In the genomic region with DNA sequence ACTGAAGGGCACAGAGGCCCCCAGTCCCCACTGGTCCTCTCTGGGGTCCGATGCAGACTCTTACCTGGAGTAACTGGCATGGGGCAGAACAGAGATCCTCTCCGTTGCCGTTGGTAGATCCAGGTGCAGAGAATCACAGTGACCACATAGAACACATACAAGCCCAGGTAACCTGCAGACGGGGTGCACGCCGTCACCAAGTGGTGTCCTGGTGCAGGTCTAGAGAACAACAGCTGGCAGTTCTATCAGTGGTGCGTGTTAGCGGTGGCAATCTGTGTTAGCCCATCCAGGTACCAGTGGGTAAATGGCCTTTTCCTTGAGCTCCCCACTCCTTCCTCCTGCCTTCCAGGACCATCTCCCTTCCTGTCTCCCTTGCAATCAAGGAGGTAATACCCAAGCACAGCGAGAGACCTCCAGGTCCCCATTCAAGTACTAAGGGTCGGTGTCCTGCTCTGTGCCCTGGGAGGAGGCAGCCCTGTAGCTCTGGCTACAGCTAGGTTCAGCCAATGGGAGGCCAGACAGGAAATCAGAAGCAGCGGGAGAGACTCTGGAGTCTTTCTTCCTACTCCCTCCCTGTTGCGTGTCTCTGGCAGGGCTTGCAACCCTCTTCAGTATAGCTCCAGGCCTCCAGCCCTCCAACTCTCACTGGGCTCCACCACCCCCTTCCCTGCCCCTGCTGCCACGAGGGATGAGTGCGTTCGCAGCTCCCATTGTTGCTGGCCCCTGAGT, we compare ENCODE assay signal across 22 cellular contexts. TPM values are rescaled to one million over a fixed set of nuclear protein-coding genes. Genes with fewer than 3 reads are reported as not detected.
DNase-seq lines count a peak whose midpoint lies in the region; ATAC-seq and TF ChIP-seq lines count a peak whose summit lies in the region.
"Had no signal": no experiment of that assay in that cellular context is flagged by ENCODE, and none has a peak within 500 bp of the region (broad histone marks: within the 10 kb centered on the region; RNA-seq: fewer than 3 reads in every experiment).

No MANE protein-coding gene starts in this region.

- no peak overlapping the region for H3K4me3 Mint-ChIP-seq in CD4-positive, alpha-beta T cell
- H3K4me3 Mint-ChIP-seq in WTC11 (no peak overlapping the region), endothelial cell (ENCODE audit: unreplicated experiment) (peak overlapping the region; percentile 67)
- H3K4me3 Mint-ChIP-seq in stimulated activated memory B cell treated with anti-CD40 and anti-IgM and Interleukin-4, amounts not matched to agents 10 μg/mL and 1 μg/mL and 100 μg/mL, for 72 hours: no peak overlapping the region
- no peak overlapping the region for H3K4me3 Mint-ChIP-seq in stimulated activated naive B cell treated with anti-CD40 and anti-IgM and Interleukin-4, amounts not matched to agents 10 μg/mL and 1 μg/mL and 100 μg/mL, for 72 hours
- H3K4me3 Mint-ChIP-seq: CD4-positive, alpha-beta memory T cell had no signal

- POLR2A ChIA-PET in CD4-positive, alpha-beta T cell (lab: Charles Lee): no interaction called here
- POLR2A ChIA-PET in WTC11 (lab: Charles Lee): no interaction called here

- CTCF ChIA-PET in CD4-positive, alpha-beta T cell (lab: Charles Lee): no interaction called here
- CTCF ChIA-PET in WTC11 (lab: Charles Lee): interaction anchor here (3.2 kb wide), 1 partner anchor 106 kb away, joined by 17 read pairs; no protein-coding TSS in a partner anchor

- no peak overlapping the region for H3K27ac ChIP-seq in CD4-positive, alpha-beta T cell (ENCODE audit: low read depth, low read length)
- H3K27ac ChIP-seq: A549, BLaER1, Peyer's patch, SJCRH30 had no signal

- no peaks in the 10 kb centered on the region for H3K9me3 Mint-ChIP-seq in CD4-positive, alpha-beta T cell
- H3K9me3 Mint-ChIP-seq in WTC11 (peaks cover 12% of the 10 kb centered on the region), endothelial cell (ENCODE audit: unreplicated experiment) (no peaks in the 10 kb centered on the region)
- peaks cover 5% of the 10 kb centered on the region for H3K9me3 Mint-ChIP-seq in stimulated activated memory B cell treated with anti-CD40 and anti-IgM and Interleukin-4, amounts not matched to agents 10 μg/mL and 1 μg/mL and 100 μg/mL, for 72 hours
- H3K9me3 Mint-ChIP-seq in stimulated activated naive B cell treated with anti-CD40 and anti-IgM and Interleukin-4, amounts not matched to agents 10 μg/mL and 1 μg/mL and 100 μg/mL, for 72 hours: peaks cover 0 to 2% of the 10 kb centered on the region in 2 donors
- H3K9me3 Mint-ChIP-seq: CD4-positive, alpha-beta memory T cell had no signal

- no peaks in the 10 kb centered on the region for H3K9me3 ChIP-seq in CD4-positive, alpha-beta T cell (ENCODE audit: control insufficient read depth, low read length)
- H3K9me3 ChIP-seq: Peyer's patch, SJCRH30 had no signal

- no peak for ATAC-seq in CD4-positive, alpha-beta T cell (ENCODE audit: poor library complexity)
- ATAC-seq in WTC11: peak; percentile 63
- ATAC-seq in stimulated activated memory B cell treated with anti-CD40 and anti-IgM and Interleukin-4, amounts not matched to agents 10 μg/mL and 1 μg/mL and 100 μg/mL, for 72 hours: no peak
- no peak for ATAC-seq in stimulated activated naive B cell treated with anti-CD40 and anti-IgM and Interleukin-4, amounts not matched to agents 10 μg/mL and 1 μg/mL and 100 μg/mL, for 72 hours (replicated peaks)
- ATAC-seq: A549, HepG2 had no signal

- peaks cover 92% of the 10 kb centered on the region for H3K36me3 Mint-ChIP-seq in CD4-positive, alpha-beta T cell (ENCODE audit: low read depth)
- H3K36me3 Mint-ChIP-seq in WTC11: peaks cover 20% of the 10 kb centered on the region
- H3K36me3 Mint-ChIP-seq in endothelial cell (ENCODE audit: low read depth, unreplicated experiment): peaks cover 38% of the 10 kb centered on the region
- H3K36me3 Mint-ChIP-seq in stimulated activated memory B cell treated with anti-CD40 and anti-IgM and Interleukin-4, amounts not matched to agents 10 μg/mL and 1 μg/mL and 100 μg/mL, for 72 hours: peaks cover 50% of the 10 kb centered on the region
- peaks cover 48 to 57% of the 10 kb centered on the region in 2 donors for H3K36me3 Mint-ChIP-seq in stimulated activated naive B cell treated with anti-CD40 and anti-IgM and Interleukin-4, amounts not matched to agents 10 μg/mL and 1 μg/mL and 100 μg/mL, for 72 hours

- DNase-seq in CD4-positive, alpha-beta T cell: no peak
- DNase-seq in ELF-1 (ENCODE audit: low read depth, low spot score) (peak; percentile 45), WTC11 (ENCODE audit: low spot score) (no peak), endothelial cell (ENCODE audit: low spot score) (no peak), AG08396 (ENCODE audit: low spot score) (no peak)
- DNase-seq in stimulated activated CD4-positive, alpha-beta T cell treated with anti-CD3 and anti-CD28 coated beads, Interleukin-12 subunit alpha, Interleukin-12 subunit beta, amount 100 ng/mL, for 4 hours: no peak
- DNase-seq in stimulated activated naive B cell treated with anti-CD40 and anti-IgM and Interleukin-4, amounts not matched to agents 10 μg/mL and 1 μg/mL and 100 μg/mL, for 72 hours: no peak
- DNase-seq: CD4-positive, alpha-beta memory T cell; DMS153; KG1; NCI-H1092; NCI-H1436; NCI-H1930; NCI-H2227 treated with DMSO at 0.1 percent for 48 hours; NCI-H510A; NCI-H748 treated with DMSO at 0.1 percent for 48 hours; Peyer's patch; SJCRH30 had no signal

- H3K4me1 Mint-ChIP-seq in CD4-positive, alpha-beta T cell (ENCODE audit: low read depth): peaks cover 9% of the 10 kb centered on the region
- H3K4me1 Mint-ChIP-seq in WTC11: no peaks in the 10 kb centered on the region
- peaks cover 4% of the 10 kb centered on the region for H3K4me1 Mint-ChIP-seq in endothelial cell (ENCODE audit: unreplicated experiment)
- H3K4me1 Mint-ChIP-seq in stimulated activated memory B cell treated with anti-CD40 and anti-IgM and Interleukin-4, amounts not matched to agents 10 μg/mL and 1 μg/mL and 100 μg/mL, for 72 hours: no peaks in the 10 kb centered on the region
- H3K4me1 Mint-ChIP-seq in stimulated activated naive B cell treated with anti-CD40 and anti-IgM and Interleukin-4, amounts not matched to agents 10 μg/mL and 1 μg/mL and 100 μg/mL, for 72 hours: peaks cover 2 to 10% of the 10 kb centered on the region in 2 donors

- no peak for TF ChIP-seq CTCF in CD4-positive, alpha-beta T cell (IDR thresholded peaks at IDR 0.05)
- TF ChIP-seq CTCF in WTC11 (IDR thresholded peaks at IDR 0.05) (no peak), endothelial cell (IDR thresholded peaks at IDR 0.05; ENCODE audit: unreplicated experiment) (no peak)

- no peaks in the 10 kb centered on the region for H3K27me3 Mint-ChIP-seq in CD4-positive, alpha-beta T cell
- no peaks in the 10 kb centered on the region for H3K27me3 Mint-ChIP-seq in WTC11 (ENCODE audit: low read depth)
- H3K27me3 Mint-ChIP-seq in endothelial cell (ENCODE audit: unreplicated experiment): peaks cover 6% of the 10 kb centered on the region
- no peaks in the 10 kb centered on the region for H3K27me3 Mint-ChIP-seq in stimulated activated memory B cell treated with anti-CD40 and anti-IgM and Interleukin-4, amounts not matched to agents 10 μg/mL and 1 μg/mL and 100 μg/mL, for 72 hours
- no peaks in the 10 kb centered on the region for H3K27me3 Mint-ChIP-seq in stimulated activated naive B cell treated with anti-CD40 and anti-IgM and Interleukin-4, amounts not matched to agents 10 μg/mL and 1 μg/mL and 100 μg/mL, for 72 hours
- H3K27me3 Mint-ChIP-seq: CD4-positive, alpha-beta memory T cell had no signal

- H3K27me3 ChIP-seq in CD4-positive, alpha-beta T cell (ENCODE audit: control insufficient read depth, insufficient read depth, low read length): no peaks in the 10 kb centered on the region
- H3K27me3 ChIP-seq: BLaER1, Peyer's patch, SJCRH30 had no signal

- H3K27ac Mint-ChIP-seq in CD4-positive, alpha-beta T cell: peak overlapping the region; percentile 8
- H3K27ac Mint-ChIP-seq in WTC11: no peak overlapping the region
- no peak overlapping the region for H3K27ac Mint-ChIP-seq in endothelial cell (ENCODE audit: unreplicated experiment)
- no peak overlapping the region for H3K27ac Mint-ChIP-seq in stimulated activated memory B cell treated with anti-CD40 and anti-IgM and Interleukin-4, amounts not matched to agents 10 μg/mL and 1 μg/mL and 100 μg/mL, for 72 hours
- H3K27ac Mint-ChIP-seq in stimulated activated naive B cell treated with anti-CD40 and anti-IgM and Interleukin-4, amounts not matched to agents 10 μg/mL and 1 μg/mL and 100 μg/mL, for 72 hours: no peak overlapping the region

- intact Hi-C loops in CD4-positive, alpha-beta T cell (cut with DNase I, micrococcal nuclease): no loop called here

TF ChIP-seq in WTC11, 78 proteins besides CTCF, POLR2A, EP300 and RAD21 (continues in another document):
- TF ChIP-seq, protein P1, sequence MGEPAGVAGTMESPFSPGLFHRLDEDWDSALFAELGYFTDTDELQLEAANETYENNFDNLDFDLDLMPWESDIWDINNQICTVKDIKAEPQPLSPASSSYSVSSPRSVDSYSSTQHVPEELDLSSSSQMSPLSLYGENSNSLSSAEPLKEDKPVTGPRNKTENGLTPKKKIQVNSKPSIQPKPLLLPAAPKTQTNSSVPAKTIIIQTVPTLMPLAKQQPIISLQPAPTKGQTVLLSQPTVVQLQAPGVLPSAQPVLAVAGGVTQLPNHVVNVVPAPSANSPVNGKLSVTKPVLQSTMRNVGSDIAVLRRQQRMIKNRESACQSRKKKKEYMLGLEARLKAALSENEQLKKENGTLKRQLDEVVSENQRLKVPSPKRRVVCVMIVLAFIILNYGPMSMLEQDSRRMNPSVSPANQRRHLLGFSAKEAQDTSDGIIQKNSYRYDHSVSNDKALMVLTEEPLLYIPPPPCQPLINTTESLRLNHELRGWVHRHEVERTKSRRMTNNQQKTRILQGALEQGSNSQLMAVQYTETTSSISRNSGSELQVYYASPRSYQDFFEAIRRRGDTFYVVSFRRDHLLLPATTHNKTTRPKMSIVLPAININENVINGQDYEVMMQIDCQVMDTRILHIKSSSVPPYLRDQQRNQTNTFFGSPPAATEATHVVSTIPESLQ (CRISPR knock-in tag; IDR thresholded peaks at IDR 0.05): no peak
- no peak for TF ChIP-seq SP1 (CRISPR knock-in tag; conservative IDR thresholded peaks at IDR 0.05)

RNA-seq across cellular contexts. Expression of gene SLC8B1, which starts 15.8 kb away (rescaled TPM):
- 10 to 100 TPM; 85.3 to 92.7 TPM for total RNA-seq in CD4-positive, alpha-beta T cell
- total RNA-seq in WTC11 (2021): 12.2 to 13.9 TPM (median 13.8 TPM) in 3 replicates
- total RNA-seq in endothelial cell (ENCODE audit: unreplicated experiment): 44.6 TPM

RNA-seq across cellular contexts. Expression of gene PLBD2, which starts 39.3 kb away (rescaled TPM):
- total RNA-seq in CD4-positive, alpha-beta T cell: 10 to 100 TPM; 10.4 to 12.2 TPM
- total RNA-seq in WTC11 (2021) (34.8 to 39.4 TPM (median 35.6 TPM) in 3 replicates), endothelial cell (ENCODE audit: unreplicated experiment) (26.6 TPM)
